In the genomic region with DNA sequence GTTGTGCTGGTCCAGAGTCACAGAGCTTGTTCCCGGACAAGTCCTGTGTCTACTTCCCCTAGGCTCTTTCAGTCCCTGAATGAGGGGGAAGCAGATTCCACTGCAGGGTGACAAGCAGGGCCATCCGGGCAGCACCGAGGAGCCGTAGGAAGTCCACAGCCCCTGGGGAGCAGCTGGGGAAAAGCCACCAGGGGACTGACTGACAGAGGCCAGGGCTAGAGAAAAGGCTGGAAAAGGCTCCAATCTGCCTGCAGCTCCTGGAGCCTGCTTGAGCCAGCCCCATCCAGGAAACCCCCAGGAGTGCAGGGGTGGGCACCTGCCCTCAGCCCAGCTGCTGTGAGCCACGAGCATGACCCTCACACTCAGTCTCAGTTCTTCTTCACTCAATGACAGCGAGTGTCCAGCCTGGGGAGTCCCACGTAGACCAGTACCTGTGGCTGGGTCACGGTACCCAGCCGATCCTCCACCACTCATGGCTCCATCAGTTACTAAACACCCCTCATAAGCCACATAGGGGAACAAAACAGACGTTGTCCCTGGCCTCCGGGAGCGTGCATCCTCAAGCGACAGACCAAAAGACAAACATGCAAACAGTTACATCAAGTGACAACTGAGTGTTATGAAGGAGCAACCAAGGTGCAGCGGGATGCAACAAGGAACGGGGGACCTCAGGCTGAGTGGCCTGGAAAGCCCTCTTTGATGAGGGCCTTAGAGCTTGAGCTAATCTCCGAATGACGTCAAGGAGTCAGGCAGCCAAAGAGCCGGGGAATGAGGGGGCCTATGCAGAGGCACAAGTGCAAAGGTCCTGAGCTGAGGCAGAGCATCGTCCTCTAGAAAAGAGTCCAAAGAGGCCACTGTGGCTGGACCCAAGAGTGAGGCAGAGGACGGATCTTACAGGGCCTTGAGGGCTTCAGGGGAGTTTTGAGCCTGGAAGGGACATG, we compare ENCODE assay signal across 25 cellular contexts. TPM values are rescaled to one million over a fixed set of nuclear protein-coding genes. Genes with fewer than 3 reads are reported as not detected.
"Had no signal": no experiment of that assay in that cellular context is flagged by ENCODE, and none has a peak within 500 bp of the region (broad histone marks: within the 10 kb centered on the region; RNA-seq: fewer than 3 reads in every experiment).

No MANE protein-coding gene starts in this region.

- H3K36me3 Mint-ChIP-seq: activated naive CD8-positive, alpha-beta T cell treated with anti-CD3 and anti-CD28 coated beads, Interleukin-2, amount 10 ng/mL, durations not matched to agents 7 days and 5 days; natural killer cell treated with Interleukin-12 subunit alpha and Interleukin-12 subunit beta and Interleukin-15 and Interleukin-18, amount 100 ng/mL, for 72 hours had no signal

- H3K4me3 ChIP-seq: cardiac muscle cell, heart right ventricle, spleen, thoracic aorta, vagina had no signal

- H3K27ac Mint-ChIP-seq: activated naive CD8-positive, alpha-beta T cell treated with anti-CD3 and anti-CD28 coated beads, Interleukin-2, amount 10 ng/mL, durations not matched to agents 7 days and 5 days; activated T-helper 2 cell treated with anti-CD3 and anti-CD28 coated beads, Interferon-gamma antibody, Interleukin-2, Interleukin-4, amounts not matched to agents 10 μg/mL and 5 μg/mL and 100 μg/mL, durations not matched to agents 14 hours and 24 hours and 36 hours; dendritic cell treated with granulocyte-macrophage colony-stimulating factor and Interleukin-4, amounts not matched to agents 40 ng/mL and 50 ng/mL, for 4 days; memory B cell; natural killer cell treated with Interleukin-12 subunit alpha and Interleukin-12 subunit beta and Interleukin-15 and Interleukin-18, amount 100 ng/mL, for 72 hours; T-helper 2 cell treated with Interferon-gamma antibody and Interleukin-4, amounts not matched to agents 5 μg/mL and 100 μg/mL, for 36 hours; type B pancreatic cell; WTC11 had no signal

- H3K36me3 ChIP-seq: cardiac muscle cell had no signal

- H3K4me1 ChIP-seq: vagina had no signal

- H3K4me3 Mint-ChIP-seq: activated naive CD8-positive, alpha-beta T cell treated with anti-CD3 and anti-CD28 coated beads, Interleukin-2, amount 10 ng/mL, durations not matched to agents 7 days and 5 days; activated T-cell treated with anti-CD3 and anti-CD28 coated beads, Interleukin-2, amount 50 U/mL, for 4 hours; dendritic cell treated with granulocyte-macrophage colony-stimulating factor and Interleukin-4, amounts not matched to agents 40 ng/mL and 50 ng/mL, for 4 days; memory B cell; natural killer cell treated with Interleukin-12 subunit alpha and Interleukin-12 subunit beta and Interleukin-15 and Interleukin-18, amount 100 ng/mL, for 72 hours; T-helper 2 cell treated with Interferon-gamma antibody and Interleukin-4, amounts not matched to agents 5 μg/mL and 100 μg/mL, for 36 hours; type B pancreatic cell; WTC11 had no signal

- H3K27me3 ChIP-seq: cardiac muscle cell, spleen, vagina had no signal

- DNase-seq: activated CD4-positive, alpha-beta T cell treated with anti-CD3 and anti-CD28 coated beads, Interleukin-2, amount 50 U/mL, for 48 hours; activated CD8-positive, alpha-beta memory T cell treated with anti-CD3 and anti-CD28 coated beads, Interleukin-2, amount 50 U/mL, for 48 hours; activated naive CD4-positive, alpha-beta T cell; activated naive CD8-positive, alpha-beta T cell treated with anti-CD3 and anti-CD28 coated beads, Interleukin-2, amount 10 ng/mL, durations not matched to agents 7 days and 5 days; activated T-cell treated with anti-CD3 and anti-CD28 coated beads, Interleukin-2, amount 50 U/mL, for 4 hours; amniotic stem cell; effector CD4-positive, alpha-beta T cell; heart right ventricle; islet precursor cell; left cardiac atrium; occipital lobe; spleen; stimulated activated CD4-positive, alpha-beta T cell treated with anti-CD3 and anti-CD28 coated beads, Interleukin-4, amount 100 ng/mL, for 1 hour; stimulated activated naive CD4-positive, alpha-beta T cell treated with Interleukin-2 at 50 U/mL for 16 hours had no signal

- H3K4me1 Mint-ChIP-seq: activated naive CD8-positive, alpha-beta T cell treated with anti-CD3 and anti-CD28 coated beads, Interleukin-2, amount 10 ng/mL, durations not matched to agents 7 days and 5 days; memory B cell had no signal

- H3K9me3 Mint-ChIP-seq: activated naive CD8-positive, alpha-beta T cell treated with anti-CD3 and anti-CD28 coated beads, Interleukin-2, amount 10 ng/mL, durations not matched to agents 7 days and 5 days; activated T-cell treated with anti-CD3 and anti-CD28 coated beads, Interleukin-2, amount 50 U/mL, for 4 hours; activated T-helper 2 cell treated with anti-CD3 and anti-CD28 coated beads, Interferon-gamma antibody, Interleukin-2, Interleukin-4, amounts not matched to agents 10 μg/mL and 5 μg/mL and 100 μg/mL, durations not matched to agents 14 hours and 24 hours and 36 hours; dendritic cell treated with granulocyte-macrophage colony-stimulating factor and Interleukin-4, amounts not matched to agents 40 ng/mL and 50 ng/mL, for 4 days; memory B cell; natural killer cell treated with Interleukin-12 subunit alpha and Interleukin-12 subunit beta and Interleukin-15 and Interleukin-18, amount 100 ng/mL, for 72 hours; T-helper 2 cell treated with Interferon-gamma antibody and Interleukin-4, amounts not matched to agents 5 μg/mL and 100 μg/mL, for 36 hours; type B pancreatic cell; WTC11 had no signal

- H3K27ac ChIP-seq: heart right ventricle, spleen, thoracic aorta, vagina had no signal

- H3K9me3 ChIP-seq: heart right ventricle, spleen, thoracic aorta, vagina had no signal

- H3K27me3 Mint-ChIP-seq: activated naive CD8-positive, alpha-beta T cell treated with anti-CD3 and anti-CD28 coated beads, Interleukin-2, amount 10 ng/mL, durations not matched to agents 7 days and 5 days; memory B cell; natural killer cell treated with Interleukin-12 subunit alpha and Interleukin-12 subunit beta and Interleukin-15 and Interleukin-18, amount 100 ng/mL, for 72 hours; type B pancreatic cell had no signal

RNA-seq across cellular contexts. Expression of gene VSTM2L, which starts 24.8 kb away (rescaled TPM):
- total RNA-seq: activated CD8-positive, alpha-beta memory T cell treated with anti-CD3 and anti-CD28 coated beads for 36 hours; activated naive CD8-positive, alpha-beta T cell treated with anti-CD3 and anti-CD28 coated beads, Interleukin-2, amount 10 ng/mL, durations not matched to agents 7 days and 5 days; vagina had no signal
